In the genomic region with DNA sequence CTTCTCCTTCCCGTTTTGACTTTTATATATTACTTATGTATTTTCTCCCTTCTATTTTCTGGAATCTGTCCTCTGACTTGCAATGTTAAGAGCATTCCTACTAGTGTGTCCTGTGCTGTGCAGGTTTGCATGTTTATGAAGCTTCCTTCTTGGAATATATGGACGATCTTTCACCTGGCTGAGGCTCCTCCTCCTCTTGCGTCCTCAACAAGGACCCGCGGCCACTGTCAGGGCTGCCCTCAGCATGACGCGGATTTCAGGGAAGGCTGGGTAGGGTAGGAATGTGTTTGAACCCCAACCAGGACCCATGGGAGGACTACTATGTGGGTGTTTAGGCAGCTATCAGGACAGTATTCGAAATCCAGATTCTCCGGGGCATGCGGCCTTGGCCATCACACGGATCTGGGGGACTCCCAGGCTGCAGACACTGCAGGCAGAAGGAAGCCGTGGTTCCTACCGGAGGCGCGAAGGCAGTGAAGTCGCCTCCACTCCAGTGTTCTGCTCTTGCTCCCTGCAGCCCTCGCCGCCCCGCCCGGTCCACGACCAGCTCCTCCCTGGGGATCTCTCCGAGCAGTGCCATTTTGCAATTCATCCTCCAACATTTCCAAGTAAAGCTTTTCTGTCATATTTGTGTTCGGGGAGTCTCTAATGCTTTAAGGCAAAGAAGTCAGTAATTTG, we compare ENCODE assay signal across 18 cellular contexts. TPM values are rescaled to one million over a fixed set of nuclear protein-coding genes. Genes with fewer than 3 reads are reported as not detected.
DNase-seq lines count a peak whose midpoint lies in the region; ATAC-seq and TF ChIP-seq lines count a peak whose summit lies in the region.
"Had no signal": no experiment of that assay in that cellular context is flagged by ENCODE, and none has a peak within 500 bp of the region (broad histone marks: within the 10 kb centered on the region; RNA-seq: fewer than 3 reads in every experiment).

No MANE protein-coding gene starts in this region.

- no peaks in the 10 kb centered on the region for H4K20me1 ChIP-seq in IMR-90 (ENCODE audit: insufficient read depth, low read length)
- no peaks in the 10 kb centered on the region for H4K20me1 ChIP-seq in neural progenitor cell (ENCODE audit: low read depth)

- TF ChIP-seq POLR2A in IMR-90 (IDR thresholded peaks at IDR 0.05; ENCODE audit: low read depth, low read length) (no peak), vagina (IDR thresholded peaks at IDR 0.05) (no peak)

- H3K27ac Mint-ChIP-seq in glutamatergic neuron (ENCODE audit: unreplicated experiment), result no peak overlapping the region
- H3K27ac Mint-ChIP-seq in neural progenitor cell, result peak overlapping the region; percentile 65

- H3F3A ChIP-seq in neural progenitor cell (ENCODE audit: low read depth), result no peaks in the 10 kb centered on the region

- H2AFZ ChIP-seq in IMR-90 (replicated peaks; ENCODE audit: low read length, poor library complexity), result no peak overlapping the region
- peak overlapping the region; percentile 7 for H2AFZ ChIP-seq in neural progenitor cell (replicated peaks)
- H2AFZ ChIP-seq: PC-9 had no signal

- no TSS peak for BruUV-seq in IMR-90 (replicated peaks; lab: Mats Ljungman, UMichigan)

- H3K79me2 ChIP-seq in neural progenitor cell (ENCODE audit: low read depth), result no peaks in the 10 kb centered on the region

- H3K9me3 Mint-ChIP-seq in glutamatergic neuron (ENCODE audit: unreplicated experiment), result no peaks in the 10 kb centered on the region
- H3K9me3 Mint-ChIP-seq in neural progenitor cell, result no peaks in the 10 kb centered on the region
- H3K9me3 Mint-ChIP-seq: activated naive CD4-positive, alpha-beta T cell treated with anti-CD3 and anti-CD28 coated beads, Interleukin-2, amount 50 U/mL, for 72 hours; activated T-cell treated with anti-CD3 and anti-CD28 coated beads, Interleukin-2, amount 50 U/mL, for 4 hours had no signal

- H2BK15ac ChIP-seq in IMR-90 (ENCODE audit: low read depth, low read length), result peak overlapping the region; percentile 73; the same call in 2 of the 3 replicates

- peak overlapping the region; percentile 84 for H2BK20ac ChIP-seq in IMR-90 (ENCODE audit: low read depth, low read length)

- 100% methylated on average over 2 of the region's 23 CpGs; no CpG with 5 or more reads in 1 of the 2 experiments for WGBS in IMR-90 (ENCODE audit: extremely low coverage in 2 of 2, insufficient read length in 1 of 2), 2 experiments

- H3K18ac ChIP-seq in IMR-90 (ENCODE audit: low read depth, low read length), result peak overlapping the region; percentile 50; the same call in 1 of the 2 replicates

- H3K9ac ChIP-seq in IMR-90 (ENCODE audit: low read depth, low read length), result peak overlapping the region; percentile 38; the same call in 1 of the 2 replicates
- no peak overlapping the region for H3K9ac ChIP-seq in neural progenitor cell

- TF ChIP-seq RAD21 in IMR-90 (IDR thresholded peaks at IDR 0.05; ENCODE audit: low read length), result no peak

- no peak overlapping the region for H3K56ac ChIP-seq in IMR-90 (ENCODE audit: extremely low read depth, insufficient read depth, low read length)

- CTCF ChIA-PET in IMR-90 (lab: Yijun Ruan, JAX), result interaction anchor here (0.6 to 5.2 kb wide), 12 partner anchors 8 to 926 kb away, joined by 3 to 71 read pairs (median 4); no protein-coding TSS in a partner anchor

- peaks cover 2% of the 10 kb centered on the region for H3K27me3 Mint-ChIP-seq in glutamatergic neuron (ENCODE audit: unreplicated experiment)
- peaks cover 2% of the 10 kb centered on the region for H3K27me3 Mint-ChIP-seq in neural progenitor cell (ENCODE audit: insufficient read depth, low read depth)

- H4K91ac ChIP-seq in IMR-90 (ENCODE audit: insufficient read depth, low read depth, low read length), result peak overlapping the region; percentile 75

- H3K4ac ChIP-seq in IMR-90 (ENCODE audit: low read depth, low read length), result peak overlapping the region; percentile 64

- intact Hi-C loops in IMR-90 (cut with micrococcal nuclease), result loop anchor here (1.0 to 5.0 kb wide), 7 partner anchors 87 to 427 kb away; a partner anchor contains a TSS
- intact Hi-C loops in vagina (cut with DNase I), result loop anchor here (5.0 kb wide), 1 partner anchor 362 kb away; no protein-coding TSS in a partner anchor

- H3K27me3 ChIP-seq in IMR-90 (ENCODE audit: control insufficient read depth, insufficient read depth, low read length) (no peaks in the 10 kb centered on the region), neural progenitor cell (no peaks in the 10 kb centered on the region), vagina (no peaks in the 10 kb centered on the region)
- H3K27me3 ChIP-seq: testis had no signal

- peak overlapping the region; percentile 20 for H3K14ac ChIP-seq in IMR-90 (replicated peaks; ENCODE audit: low read depth, low read length)

- H3K9me3 ChIP-seq in IMR-90 (ENCODE audit: control insufficient read depth, insufficient read depth, low read length) (no peaks in the 10 kb centered on the region), neural progenitor cell (ENCODE audit: low read depth) (no peaks in the 10 kb centered on the region), vagina (no peaks in the 10 kb centered on the region)
- H3K9me3 ChIP-seq: testis had no signal

- peak overlapping the region; percentile 73; the same call in 1 of the 2 replicates for H2AK5ac ChIP-seq in IMR-90 (ENCODE audit: low read depth, low read length)

- H4K5ac ChIP-seq in IMR-90 (ENCODE audit: low read depth, low read length), result peak overlapping the region; percentile 55; the same call in 1 of the 2 replicates

- H3K9me1 ChIP-seq in IMR-90 (ENCODE audit: insufficient read depth, low read length), result no peaks in the 10 kb centered on the region; the same call in 1 of the 2 replicates

- H2BK120ac ChIP-seq in IMR-90 (ENCODE audit: low read depth, low read length), result peak overlapping the region; percentile 91

- H3K4me2 ChIP-seq in IMR-90 (ENCODE audit: low read depth, low read length) (no peak overlapping the region), neural progenitor cell (no peak overlapping the region)
- H3K4me2 ChIP-seq: PC-9 had no signal

- no peak for TF ChIP-seq CTCF in IMR-90 (conservative IDR thresholded peaks at IDR 0.05; ENCODE audit: low read depth, low read length)
- TF ChIP-seq CTCF in glutamatergic neuron (IDR thresholded peaks at IDR 0.05; ENCODE audit: partially characterized antibody, unreplicated experiment), result no peak
- TF ChIP-seq CTCF in neural progenitor cell (IDR thresholded peaks at IDR 0.05), result no peak
- TF ChIP-seq CTCF in vagina (IDR thresholded peaks at IDR 0.05), result no peak

- H3K36me3 ChIP-seq in IMR-90 (ENCODE audit: control insufficient read depth, insufficient read depth, low read length) (no peaks in the 10 kb centered on the region), neural progenitor cell (no peaks in the 10 kb centered on the region), vagina (no peaks in the 10 kb centered on the region)

- H3K4me1 ChIP-seq in IMR-90 (ENCODE audit: control insufficient read depth, insufficient read depth, low read length), result peaks cover 20% of the 10 kb centered on the region
- H3K4me1 ChIP-seq in neural progenitor cell, result peaks cover 6% of the 10 kb centered on the region
- H3K4me1 ChIP-seq in vagina, result peaks cover 38% of the 10 kb centered on the region
- H3K4me1 ChIP-seq: testis had no signal

- no peaks in the 10 kb centered on the region for H3K79me1 ChIP-seq in IMR-90 (ENCODE audit: low read depth in 1 of 2, low read length in 2 of 2)

- H3K36me3 Mint-ChIP-seq in glutamatergic neuron (ENCODE audit: unreplicated experiment) (no peaks in the 10 kb centered on the region), neural progenitor cell (no peaks in the 10 kb centered on the region)

- in situ Hi-C loops in IMR-90 (cut with MboI; ENCODE audit: low sequenced_read_pairs), result loop anchor here (5.0 kb wide), 1 partner anchor 372 kb away; no protein-coding TSS in a partner anchor

- no peak for ATAC-seq in IMR-90 (ENCODE audit: low read depth)

- peak overlapping the region; percentile 33 for H2AK9ac ChIP-seq in IMR-90 (replicated peaks; ENCODE audit: low read depth, low read length, poor library complexity)

- dilution Hi-C loops in IMR-90 (cut with HindIII; ENCODE audit: low sequenced_read_pairs, unreplicated experiment), result no loop called here

- H3K4me3 ChIP-seq in IMR-90 (ENCODE audit: insufficient read depth, low read depth, low read length) (no peak overlapping the region), neural progenitor cell (no peak overlapping the region), vagina (no peak overlapping the region)
- H3K4me3 ChIP-seq: PC-9 had no signal

- H3K4me3 Mint-ChIP-seq in glutamatergic neuron (ENCODE audit: unreplicated experiment), result no peak overlapping the region
- H3K4me3 Mint-ChIP-seq in neural progenitor cell, result no peak overlapping the region
- H3K4me3 Mint-ChIP-seq: activated T-cell treated with anti-CD3 and anti-CD28 coated beads, Interleukin-2, amount 50 U/mL, for 4 hours had no signal

- H3K27ac ChIP-seq in IMR-90 (ENCODE audit: insufficient read depth, low read length) (peak overlapping the region; percentile 59), neural progenitor cell (no peak overlapping the region), vagina (peak overlapping the region; percentile 62)
- H3K27ac ChIP-seq: PC-9 had no signal

- peaks cover 3% of the 10 kb centered on the region for H3K4me1 Mint-ChIP-seq in glutamatergic neuron (ENCODE audit: low read depth, unreplicated experiment)
- peaks cover 12% of the 10 kb centered on the region for H3K4me1 Mint-ChIP-seq in neural progenitor cell

- peak overlapping the region; percentile 22 for H2BK5ac ChIP-seq in IMR-90 (ENCODE audit: low read depth, low read length, poor library complexity, severe bottlenecking)

- H3K23ac ChIP-seq in IMR-90 (ENCODE audit: low read depth, low read length), result no peak overlapping the region

- DNase-seq in IMR-90 (no peak), glutamatergic neuron (peak; percentile 37), neural progenitor cell (ENCODE audit: low spot score) (no peak), vagina (ENCODE audit: extremely low spot score in 2 of 2) (no peak), NCI-H1048 (lab: John Stamatoyannopoulos, UW) (no peak), iPS-NIHi11 (ENCODE audit: low spot score) (no peak), glomerular visceral epithelial cell (ENCODE audit: extremely low spot score) (no peak)
- DNase-seq: activated CD4-positive, CD25-positive, alpha-beta regulatory T cell treated with anti-CD3 and anti-CD28 coated beads, Interleukin-2, amount 50 U/mL, for 72 hours; activated T-cell treated with anti-CD3 and anti-CD28 coated beads, Interleukin-2, amount 50 U/mL, for 4 hours; cortex of kidney; GDM1; midbrain; NCI-H1436; NCI-H2227 treated with DMSO at 0.1 percent for 48 hours; PC-9; testis had no signal

- peak overlapping the region; percentile 43 to 86 for H4K8ac ChIP-seq in IMR-90 (ENCODE audit: low read depth in 2 of 2, low read length in 2 of 2)

- POLR2A ChIA-PET in IMR-90 (lab: Charles Lee; ENCODE audit: unreplicated experiment), result interaction anchor here (1.6 kb wide), 1 partner anchor 26 kb away, joined by 3 read pairs; no protein-coding TSS in a partner anchor

RNA-seq across cellular contexts. Expression of a gene that starts 37.0 kb away (rescaled TPM):
- total RNA-seq in IMR-90 (2012; rRNA removed) (38.9 and 41.6 TPM in 2 replicates), glutamatergic neuron (ENCODE audit: unreplicated experiment) (not detected), neural progenitor cell (ENCODE audit: low replicate concordance) (0.22 and 0.58 TPM in 2 replicates), vagina (69.0 TPM)
- polyA plus RNA-seq in IMR-90 (2012; rRNA removed), result 39.6 and 48.7 TPM in 2 replicates
- 22.2 and 23.7 TPM in 2 replicates for polyA plus RNA-seq in IMR-90 (2012; cell fraction: cytosol; rRNA removed)
- polyA plus RNA-seq in IMR-90 (2012; cell fraction: nucleus; rRNA removed; ENCODE audit: low replicate concordance), result 20.0 and 79.2 TPM in 2 replicates
- polyA plus RNA-seq: neural cell had no signal

Comparison
In these comparisons a context has a peak if more than half of its experiments do, and no peak if none do; other contexts are left out.
1. RNA of a gene that starts 37.0 kb away (total RNA-seq): 69.0 TPM in vagina (single experiment) and 38.9 to 41.6 TPM in IMR-90; 0.22 to 0.58 TPM in neural progenitor cell and not detected in glutamatergic neuron (single experiment); every median in the first group is over 10 times any median in the second.